In genomic region chr1:149103109-149104081, GRCh38 we compare ENCODE assay signal across 8 cellular contexts. TPM values are rescaled to one million over a fixed set of nuclear protein-coding genes. Genes with fewer than 3 reads are reported as not detected.
DNase-seq lines count a peak whose midpoint lies in the region; ATAC-seq and TF ChIP-seq lines count a peak whose summit lies in the region.
"Not testable (repeated sequence)": the region's sequence is repeated elsewhere in the genome, so short reads cannot be mapped to it uniquely, and the experiment has no call there.

NBPF9 (minus strand) TSS chr1:149103551; CDS start chr1:149082139, 21,412 bp downstream.

- not testable (repeated sequence) for H3K9me3 ChIP-seq in HCT116 (ENCODE audit: control insufficient read depth in 1 of 2, insufficient read depth in 1 of 2, low read depth in 1 of 2, low read length in 2 of 2)

- H2AFZ ChIP-seq in HCT116 (ENCODE audit: low read depth, low read length, poor library complexity, severe bottlenecking), result not testable (repeated sequence)

- not testable (repeated sequence) for H3K4me1 Mint-ChIP-seq in activated naive CD8-positive, alpha-beta T cell treated with anti-CD3 and anti-CD28 coated beads, Interleukin-2, amount 50 U/mL, for 24 hours; osteocyte (ENCODE audit: unreplicated experiment)

- RAD21 ChIA-PET in HCT116 (lab: Charles Lee; ENCODE audit: low non-redundant PET in 1 of 2, low total read pairs in 2 of 2, uncharacterized antibody in 2 of 2, unreplicated experiment in 2 of 2), result not testable (repeated sequence)

- not testable (repeated sequence) for H3K27ac ChIP-seq in HCT116 (ENCODE audit: low read depth, low read length)

- peak; percentile 95 for ATAC-seq in HCT116
- peak; percentile 96 for ATAC-seq in activated naive CD8-positive, alpha-beta T cell treated with anti-CD3 and anti-CD28 coated beads, Interleukin-2, amount 50 U/mL, for 24 hours

- not testable (repeated sequence) for TF ChIP-seq CTCF in HCT116 (IDR thresholded peaks at IDR 0.05 in 2 of 3, conservative IDR thresholded peaks at IDR 0.05 in 1 of 3; ENCODE audit: borderline replicate concordance in 1 of 3, insufficient read depth in 1 of 3, low read depth in 2 of 3, low read length in 2 of 3); LNCaP clone FGC (IDR thresholded peaks at IDR 0.05; ENCODE audit: control insufficient read depth, extremely low read depth, insufficient read depth); osteocyte (IDR thresholded peaks at IDR 0.05); subcutaneous adipose tissue (IDR thresholded peaks at IDR 0.05; ENCODE audit: low read depth)

- not testable (repeated sequence) for H3K9me2 ChIP-seq in HCT116 (ENCODE audit: insufficient read depth)

- not testable (repeated sequence) for H3K36me3 Mint-ChIP-seq in activated naive CD8-positive, alpha-beta T cell treated with anti-CD3 and anti-CD28 coated beads, Interleukin-2, amount 50 U/mL, for 24 hours (ENCODE audit: low read depth); osteocyte (ENCODE audit: unreplicated experiment)

- not testable (repeated sequence) for TF ChIP-seq POLR2A in HCT116 (IDR thresholded peaks at IDR 0.05; ENCODE audit: borderline replicate concordance, extremely low read depth, insufficient read depth, insufficient read length)

- not testable (repeated sequence) for H3K4me1 ChIP-seq in HCT116 (ENCODE audit: control insufficient read depth in 1 of 2, insufficient read depth in 2 of 2, low read length in 2 of 2)

- TF ChIP-seq RAD21 in HCT116 (IDR thresholded peaks at IDR 0.05; ENCODE audit: low read depth), result not testable (repeated sequence)

- DNase-seq in GM04503 (ENCODE audit: low read depth), result peak; percentile 0
- DNase-seq in HCT116 (ENCODE audit: low read depth, low spot score), result peak; percentile 4
- peak; percentile 8 for DNase-seq in LNCaP clone FGC (ENCODE audit: low read depth)
- peak; percentile 37 for DNase-seq in activated naive CD8-positive, alpha-beta T cell treated with anti-CD3 and anti-CD28 coated beads, Interleukin-2, amount 50 U/mL, for 24 hours
- DNase-seq in head of caudate nucleus, result peak; percentile 6 to 73 (median 50)
- peak; percentile 85 for DNase-seq in osteocyte (ENCODE audit: extremely low spot score, unreplicated experiment)

- H3K4me3 ChIP-seq in HCT116 (replicated peaks in 1 of 2; ENCODE audit: low read depth in 1 of 2, low read length in 2 of 2) (peak within 1 kb of the TSS; percentile 38 to 40), LNCaP clone FGC (ENCODE audit: low read depth, low read length) (peak within 1 kb of the TSS; percentile 44)

- not testable (repeated sequence) for H3K36me3 ChIP-seq in HCT116 (ENCODE audit: control insufficient read depth in 1 of 2, insufficient read depth in 2 of 2, low read length in 2 of 2)

- CTCF ChIA-PET in HCT116 (lab: Charles Lee), result not testable (repeated sequence)

- peak within 1 kb of the TSS; percentile 95 for H3K27ac Mint-ChIP-seq in activated naive CD8-positive, alpha-beta T cell treated with anti-CD3 and anti-CD28 coated beads, Interleukin-2, amount 50 U/mL, for 24 hours
- peak within 1 kb of the TSS; percentile 98 for H3K27ac Mint-ChIP-seq in osteocyte (ENCODE audit: unreplicated experiment)

- peak within 1 kb of the TSS; percentile 33 for H3K4me2 ChIP-seq in HCT116 (ENCODE audit: low read length)

- H3K79me2 ChIP-seq in HCT116 (ENCODE audit: insufficient read depth, low read length), result not testable (repeated sequence)

- peak within 1 kb of the TSS; percentile 96 for H3K4me3 Mint-ChIP-seq in activated naive CD8-positive, alpha-beta T cell treated with anti-CD3 and anti-CD28 coated beads, Interleukin-2, amount 50 U/mL, for 24 hours
- H3K4me3 Mint-ChIP-seq in osteocyte (ENCODE audit: unreplicated experiment), result peak within 1 kb of the TSS; percentile 99

- not testable (repeated sequence) for H3K9ac ChIP-seq in HCT116 (ENCODE audit: low read length)

- not testable (repeated sequence) for H4K20me1 ChIP-seq in HCT116 (ENCODE audit: insufficient read depth)

- intact Hi-C loops in HCT116 (cut with micrococcal nuclease); T-helper 1 cell treated with Interleukin-12 subunit alpha and Interleukin-12 subunit beta and Interleukin-4 antibody, amounts not matched to agents 30 ng/mL and 1 ng/mL, for 36 hours (cut with micrococcal nuclease); head of caudate nucleus (cut with DNase I): not testable (repeated sequence)

- not testable (repeated sequence) for BruUV-seq in HCT116 (replicated peaks; lab: Mats Ljungman, UMichigan)

- not testable (repeated sequence) for H3K27me3 Mint-ChIP-seq in activated naive CD8-positive, alpha-beta T cell treated with anti-CD3 and anti-CD28 coated beads, Interleukin-2, amount 50 U/mL, for 24 hours; osteocyte (ENCODE audit: unreplicated experiment)

- H3K9me3 Mint-ChIP-seq in activated naive CD8-positive, alpha-beta T cell treated with anti-CD3 and anti-CD28 coated beads, Interleukin-2, amount 50 U/mL, for 24 hours; osteocyte (ENCODE audit: unreplicated experiment): not testable (repeated sequence)

- not testable (repeated sequence) for H3K27me3 ChIP-seq in HCT116 (ENCODE audit: insufficient read depth, low read length)

- POLR2A ChIA-PET in HCT116 (lab: Charles Lee), result not testable (repeated sequence)

TF ChIP-seq in HCT116, 20 proteins besides CTCF, POLR2A, EP300 and RAD21:
- 0 out of 2 replicates have a peak, but pooled peaks have one; percentile 14 for TF ChIP-seq ZFX (IDR thresholded peaks at IDR 0.05)

RNA-seq across cellular contexts. Expression of gene NBPF9, which starts in this region (rescaled TPM):
- total RNA-seq in HCT116 (2021; ENCODE audit: unreplicated experiment) (17.2 TPM), osteocyte (34.2 and 34.5 TPM in 2 replicates), subcutaneous adipose tissue (10 to 100 TPM; 16.6 to 23.7 (median 20.9) TPM)
- 9.1 and 9.2 TPM in 2 replicates for polyA plus RNA-seq in HCT116 (2012)
- total RNA-seq in T-helper 1 cell treated with Interleukin-12 subunit alpha and Interleukin-12 subunit beta and Interleukin-4 antibody, amounts not matched to agents 30 ng/mL and 1 ng/mL, for 36 hours, result 34.5 and 36.2 TPM in 2 replicates

Comparison
In these comparisons a context has a peak if more than half of its experiments do, and no peak if none do; other contexts are left out.
1. DNase-seq: peak in every context shown above with its lines; median percentile 85 in osteocyte; 50 in head of caudate nucleus; 37 in activated naive CD8-positive, alpha-beta T cell treated with anti-CD3 and anti-CD28 coated beads, Interleukin-2, amount 50 U/mL, for 24 hours; 8 in LNCaP clone FGC; 4 in HCT116; 0 in GM04503.